Comparison of ENCODE assay signal across 9 cellular contexts in the genomic region with DNA sequence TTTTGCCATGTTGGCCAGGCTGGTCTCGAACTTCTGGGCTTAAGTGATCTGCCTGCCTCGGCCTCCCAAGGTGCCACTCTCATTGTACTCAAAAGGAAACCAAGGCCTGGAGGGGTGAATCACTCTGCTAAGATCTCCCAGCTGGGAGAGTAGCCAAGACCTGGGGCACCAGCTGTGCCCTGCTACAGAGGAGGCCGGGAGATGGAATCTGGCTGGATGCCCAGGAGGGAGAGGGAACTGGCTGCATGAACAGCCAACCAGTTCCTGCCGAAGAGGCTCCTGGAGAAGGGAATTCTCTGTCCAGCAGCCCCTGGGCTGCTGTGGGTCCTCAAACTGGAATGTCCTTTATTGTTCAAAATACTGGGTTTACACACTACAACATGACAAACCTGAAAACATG.
DNase-seq lines count a peak whose midpoint lies in the region; ATAC-seq and TF ChIP-seq lines count a peak whose summit lies in the region.
"Had no signal": no experiment of that assay in that cellular context is flagged by ENCODE, and none has a peak within 500 bp of the region (broad histone marks: within the 10 kb centered on the region; RNA-seq: fewer than 3 reads in every experiment).

No MANE protein-coding gene starts in this region.

- POLR2A ChIA-PET in activated CD8-positive, alpha-beta T cell treated with anti-CD3 and anti-CD28 coated beads, Interleukin-2, amount 10 ng/mL, durations not matched to agents 7 days and 5 days (lab: Charles Lee), result no interaction called here

- H3K9me3 Mint-ChIP-seq in type B pancreatic cell, result no peaks in the 10 kb centered on the region
- no peaks in the 10 kb centered on the region for H3K9me3 Mint-ChIP-seq in activated CD8-positive, alpha-beta T cell treated with anti-CD3 and anti-CD28 coated beads, Interleukin-2, amount 10 ng/mL, durations not matched to agents 7 days and 5 days (ENCODE audit: insufficient read depth)
- peaks cover 12% of the 10 kb centered on the region for H3K9me3 Mint-ChIP-seq in nephron progenitor cell
- H3K9me3 Mint-ChIP-seq: activated naive CD4-positive, alpha-beta T cell treated with anti-CD3 and anti-CD28 coated beads, Interleukin-2, amount 50 U/mL, for 24 hours had no signal

- peak overlapping the region; percentile 78 for H3K27ac Mint-ChIP-seq in type B pancreatic cell
- no peak overlapping the region for H3K27ac Mint-ChIP-seq in activated CD8-positive, alpha-beta T cell treated with anti-CD3 and anti-CD28 coated beads, Interleukin-2, amount 10 ng/mL, durations not matched to agents 7 days and 5 days
- no peak overlapping the region for H3K27ac Mint-ChIP-seq in nephron progenitor cell
- H3K27ac Mint-ChIP-seq: activated naive CD4-positive, alpha-beta T cell treated with anti-CD3 and anti-CD28 coated beads, Interleukin-2, amount 50 U/mL, for 24 hours had no signal

- CTCF ChIA-PET in activated CD8-positive, alpha-beta T cell treated with anti-CD3 and anti-CD28 coated beads, Interleukin-2, amount 10 ng/mL, durations not matched to agents 7 days and 5 days (lab: Charles Lee), result no interaction called here

- H3K27me3 Mint-ChIP-seq in type B pancreatic cell (no peaks in the 10 kb centered on the region), nephron progenitor cell (ENCODE audit: low read depth, poor library complexity) (peaks cover 32% of the 10 kb centered on the region)
- no peaks in the 10 kb centered on the region for H3K27me3 Mint-ChIP-seq in activated CD8-positive, alpha-beta T cell treated with anti-CD3 and anti-CD28 coated beads, Interleukin-2, amount 10 ng/mL, durations not matched to agents 7 days and 5 days (ENCODE audit: low read depth)
- H3K27me3 Mint-ChIP-seq: activated naive CD4-positive, alpha-beta T cell treated with anti-CD3 and anti-CD28 coated beads, Interleukin-2, amount 50 U/mL, for 24 hours had no signal

- H3K4me1 Mint-ChIP-seq in type B pancreatic cell (ENCODE audit: unreplicated experiment), result peaks cover 63% of the 10 kb centered on the region
- no peaks in the 10 kb centered on the region for H3K4me1 Mint-ChIP-seq in activated CD8-positive, alpha-beta T cell treated with anti-CD3 and anti-CD28 coated beads, Interleukin-2, amount 10 ng/mL, durations not matched to agents 7 days and 5 days (ENCODE audit: low read depth)
- H3K4me1 Mint-ChIP-seq in nephron progenitor cell, result peaks cover 73% of the 10 kb centered on the region
- H3K4me1 Mint-ChIP-seq: activated naive CD4-positive, alpha-beta T cell treated with anti-CD3 and anti-CD28 coated beads, Interleukin-2, amount 50 U/mL, for 24 hours had no signal

- DNase-seq in NCI-H2029 treated with DMSO at 0.1 percent for 48 hours (lab: John Stamatoyannopoulos, UW), result peak; percentile 74
- DNase-seq in astrocyte of the hippocampus (ENCODE audit: low read depth, low spot score), result peak; percentile 98
- peak; percentile 65 for DNase-seq in iPS-NIHi11 (ENCODE audit: low spot score)
- no peak for DNase-seq in type B pancreatic cell (ENCODE audit: extremely low spot score, unreplicated experiment)
- DNase-seq in activated CD8-positive, alpha-beta T cell treated with anti-CD3 and anti-CD28 coated beads, Interleukin-2, amount 10 ng/mL, durations not matched to agents 7 days and 5 days, result no peak
- no peak for DNase-seq in nephron progenitor cell

- TF ChIP-seq CTCF in C4-2B (conservative IDR thresholded peaks at IDR 0.05), result no peak
- no peak for TF ChIP-seq CTCF in type B pancreatic cell (conservative IDR thresholded peaks at IDR 0.05)
- TF ChIP-seq CTCF in nephron progenitor cell (IDR thresholded peaks at IDR 0.05), result no peak

- ATAC-seq in activated CD8-positive, alpha-beta T cell treated with anti-CD3 and anti-CD28 coated beads, Interleukin-2, amount 10 ng/mL, durations not matched to agents 7 days and 5 days, result no peak
- ATAC-seq in GM18870 (IDR thresholded peaks at IDR 0.05; ENCODE audit: unreplicated experiment), result no peak

- H3K36me3 Mint-ChIP-seq in type B pancreatic cell (peaks cover 13% of the 10 kb centered on the region), nephron progenitor cell (ENCODE audit: low read depth) (peaks cover 6% of the 10 kb centered on the region)
- no peaks in the 10 kb centered on the region for H3K36me3 Mint-ChIP-seq in activated CD8-positive, alpha-beta T cell treated with anti-CD3 and anti-CD28 coated beads, Interleukin-2, amount 10 ng/mL, durations not matched to agents 7 days and 5 days (ENCODE audit: low read depth)
- H3K36me3 Mint-ChIP-seq: activated naive CD4-positive, alpha-beta T cell treated with anti-CD3 and anti-CD28 coated beads, Interleukin-2, amount 50 U/mL, for 24 hours had no signal

- H3K27ac ChIP-seq in C4-2B, result peak overlapping the region; percentile 88

- H3K4me3 Mint-ChIP-seq in type B pancreatic cell, result peak overlapping the region; percentile 27
- no peak overlapping the region for H3K4me3 Mint-ChIP-seq in activated CD8-positive, alpha-beta T cell treated with anti-CD3 and anti-CD28 coated beads, Interleukin-2, amount 10 ng/mL, durations not matched to agents 7 days and 5 days
- no peak overlapping the region for H3K4me3 Mint-ChIP-seq in nephron progenitor cell
- H3K4me3 Mint-ChIP-seq: activated naive CD4-positive, alpha-beta T cell treated with anti-CD3 and anti-CD28 coated beads, Interleukin-2, amount 50 U/mL, for 24 hours had no signal

Comparison
In these comparisons a context has a peak if more than half of its experiments do, and no peak if none do; other contexts are left out.
1. DNase-seq: peak in NCI-H2029 treated with DMSO at 0.1 percent for 48 hours (single experiment), astrocyte of the hippocampus (single experiment) and iPS-NIHi11 (single experiment); none in type B pancreatic cell (single experiment), activated CD8-positive, alpha-beta T cell treated with anti-CD3 and anti-CD28 coated beads, Interleukin-2, amount 10 ng/mL, durations not matched to agents 7 days and 5 days (single experiment) and nephron progenitor cell (single experiment).